ENCODE assay signal across 9 cellular contexts in the genomic region with DNA sequence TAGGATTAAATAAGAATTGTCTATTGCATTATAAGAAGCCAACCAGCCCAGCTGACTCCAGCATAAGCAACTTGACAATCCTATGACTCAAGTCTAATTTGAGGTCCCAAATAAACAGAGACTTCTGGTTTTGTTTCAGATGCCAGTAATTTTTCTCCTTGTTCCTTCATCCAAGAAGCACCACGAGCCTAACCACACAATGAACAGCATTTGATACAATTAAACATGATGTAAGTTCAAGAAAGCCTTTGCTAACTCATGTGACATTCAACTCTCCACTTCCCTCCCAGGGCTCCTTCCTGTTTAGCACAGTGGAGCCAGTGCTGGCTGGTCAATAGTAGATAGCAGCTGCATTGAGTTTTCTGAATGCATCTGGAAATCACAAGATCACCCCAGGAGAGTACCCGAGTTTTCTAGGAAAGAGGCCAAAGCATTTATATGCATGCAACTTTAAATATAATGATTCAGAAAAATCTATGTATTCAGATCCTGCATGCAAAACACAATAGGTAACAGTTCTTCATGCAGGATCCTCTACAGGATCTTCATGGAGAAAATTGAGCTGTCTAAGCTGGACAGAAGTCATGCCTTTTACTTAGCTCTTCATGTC.
DNase-seq lines count a peak whose midpoint lies in the region; ATAC-seq and TF ChIP-seq lines count a peak whose summit lies in the region.
"Had no signal": no experiment of that assay in that cellular context is flagged by ENCODE, and none has a peak within 500 bp of the region (broad histone marks: within the 10 kb centered on the region; RNA-seq: fewer than 3 reads in every experiment).

No MANE protein-coding gene starts in this region.

- H3K9me3 Mint-ChIP-seq in activated B cell treated with CpG ODN at 0.5 μM for 24 hours (no peaks in the 10 kb centered on the region), WTC11 (0 out of 2 replicates have a peak, but pooled peaks cover 3% of the 10 kb centered on the region), natural killer cell (peaks cover 8 to 9% of the 10 kb centered on the region in 2 donors)
- no peaks in the 10 kb centered on the region for H3K9me3 Mint-ChIP-seq in CD8-positive, alpha-beta T cell

- intact Hi-C loops in activated B cell treated with CpG ODN at 0.5 μM for 24 hours (cut with micrococcal nuclease): loop anchor here (1.0 to 2.0 kb wide), 4 partner anchors 8 to 20 kb away; no protein-coding TSS in a partner anchor
- intact Hi-C loops in transverse colon (cut with DNase I; ENCODE audit: low total_unique reads): no loop called here
- intact Hi-C loops in CD8-positive, alpha-beta T cell (cut with DNase I, micrococcal nuclease): no loop called here
- intact Hi-C loops in natural killer cell (cut with micrococcal nuclease): no loop called here

- CTCF ChIA-PET in activated B cell treated with CpG ODN at 0.5 μM for 24 hours (lab: Charles Lee) (no interaction called here), WTC11 (lab: Charles Lee) (interaction anchor here (1.2 kb wide), 1 partner anchor 263 kb away, joined by 4 read pairs; no protein-coding TSS in a partner anchor)
- CTCF ChIA-PET in CD8-positive, alpha-beta T cell (lab: Charles Lee): no interaction called here

- POLR2A ChIA-PET in activated B cell treated with CpG ODN at 0.5 μM for 24 hours (lab: Charles Lee) (interaction anchor here (1.0 to 1.6 kb wide), 3 partner anchors 11 to 97 kb away, joined by 3 read pairs; no protein-coding TSS in a partner anchor), WTC11 (lab: Charles Lee) (no interaction called here)
- POLR2A ChIA-PET in CD8-positive, alpha-beta T cell (lab: Charles Lee): no interaction called here

- ATAC-seq in activated B cell treated with CpG ODN at 0.5 μM for 24 hours (ENCODE audit: low read depth) (peak; percentile 65), WTC11 (no peak), natural killer cell (no peak)
- ATAC-seq in CD8-positive, alpha-beta T cell: no peak

- H3K4me3 ChIP-seq in transverse colon: no peak overlapping the region
- H3K4me3 ChIP-seq in CD8-positive, alpha-beta T cell (ENCODE audit: low read depth, low read length): no peak overlapping the region

- H3K27ac Mint-ChIP-seq in activated B cell treated with CpG ODN at 0.5 μM for 24 hours (peak overlapping the region; percentile 74), WTC11 (no peak overlapping the region; the same call in 1 of the 2 replicates), natural killer cell (no peak overlapping the region)
- H3K27ac Mint-ChIP-seq in CD8-positive, alpha-beta T cell: no peak overlapping the region

- DNase-seq in SIG-M5 treated with dmso at 0.1 percent for 504 hours (lab: John Stamatoyannopoulos, UW; ENCODE audit: unreplicated experiment) (peak; percentile 3), SIG-M5 (lab: John Stamatoyannopoulos, UW) (no peak), activated B cell treated with CpG ODN at 0.5 μM for 24 hours (no peak), iris pigment epithelial cell (ENCODE audit: low read depth) (peak; percentile 97), transverse colon (peak; percentile 19), WTC11 (ENCODE audit: low spot score) (no peak), natural killer cell (no peak)
- no peak for DNase-seq in CD8-positive, alpha-beta T cell

- H3K4me1 Mint-ChIP-seq in activated B cell treated with CpG ODN at 0.5 μM for 24 hours: peaks cover 57% of the 10 kb centered on the region
- peaks cover 40% of the 10 kb centered on the region for H3K4me1 Mint-ChIP-seq in WTC11
- H3K4me1 Mint-ChIP-seq in CD8-positive, alpha-beta T cell (ENCODE audit: low read depth): no peaks in the 10 kb centered on the region
- H3K4me1 Mint-ChIP-seq in natural killer cell: no peaks in the 10 kb centered on the region

- no peaks in the 10 kb centered on the region for H3K9me3 ChIP-seq in transverse colon
- H3K9me3 ChIP-seq in CD8-positive, alpha-beta T cell (ENCODE audit: low read length): no peaks in the 10 kb centered on the region

- H3K4me3 Mint-ChIP-seq in activated B cell treated with CpG ODN at 0.5 μM for 24 hours: no peak overlapping the region
- H3K4me3 Mint-ChIP-seq in WTC11: no peak overlapping the region
- H3K4me3 Mint-ChIP-seq in CD8-positive, alpha-beta T cell: no peak overlapping the region
- H3K4me3 Mint-ChIP-seq in natural killer cell: no peak overlapping the region

- H3K36me3 Mint-ChIP-seq in activated B cell treated with CpG ODN at 0.5 μM for 24 hours (ENCODE audit: low read depth) (peaks cover 29% of the 10 kb centered on the region), WTC11 (no peaks in the 10 kb centered on the region), natural killer cell (no peaks in the 10 kb centered on the region)
- H3K36me3 Mint-ChIP-seq in CD8-positive, alpha-beta T cell: no peaks in the 10 kb centered on the region

- 22 to 40% methylated on average over 1 to 2 of the region's 2 CpGs for WGBS in transverse colon (ENCODE audit: low coverage in 1 of 2), 2 donors

- peaks cover 0 to 13% (median 0%) of the 10 kb centered on the region in 4 donors for H3K4me1 ChIP-seq in transverse colon
- no peaks in the 10 kb centered on the region for H3K4me1 ChIP-seq in CD8-positive, alpha-beta T cell (ENCODE audit: insufficient read depth, low read length)

- in situ Hi-C loops in transverse colon (cut with MboI; ENCODE audit: low pct_ligation_motif_present in 1 of 4, low pct_unique_long_range_greater_than_20kb in 1 of 4, low sequenced_read_pairs in 3 of 4): no loop called here

- no peaks in the 10 kb centered on the region for H3K36me3 ChIP-seq in transverse colon
- H3K36me3 ChIP-seq in CD8-positive, alpha-beta T cell (ENCODE audit: insufficient read depth, low read length): no peaks in the 10 kb centered on the region

- no peaks in the 10 kb centered on the region for H3K27me3 ChIP-seq in transverse colon
- H3K27me3 ChIP-seq in CD8-positive, alpha-beta T cell (ENCODE audit: insufficient read depth, low read length): no peaks in the 10 kb centered on the region

- peak overlapping the region; percentile 20 to 58 (median 34) for H3K27ac ChIP-seq in transverse colon
- no peak overlapping the region for H3K27ac ChIP-seq in CD8-positive, alpha-beta T cell (ENCODE audit: low read depth, low read length)
- H3K27ac ChIP-seq: C4-2B had no signal

- no peaks in the 10 kb centered on the region for H3K27me3 Mint-ChIP-seq in activated B cell treated with CpG ODN at 0.5 μM for 24 hours
- H3K27me3 Mint-ChIP-seq in WTC11 (ENCODE audit: low read depth): no peaks in the 10 kb centered on the region
- H3K27me3 Mint-ChIP-seq in CD8-positive, alpha-beta T cell (ENCODE audit: low read depth): no peaks in the 10 kb centered on the region
- no peaks in the 10 kb centered on the region for H3K27me3 Mint-ChIP-seq in natural killer cell (ENCODE audit: low read depth in 2 of 2)

- TF ChIP-seq POLR2A in transverse colon (IDR thresholded peaks at IDR 0.05): no peak

- no peak for TF ChIP-seq EP300 in transverse colon (IDR thresholded peaks at IDR 0.05; ENCODE audit: low read depth)

- TF ChIP-seq CTCF in activated B cell treated with CpG ODN at 0.5 μM for 24 hours (IDR thresholded peaks at IDR 0.05) (no peak), transverse colon (IDR thresholded peaks at IDR 0.05) (no peak), WTC11 (IDR thresholded peaks at IDR 0.05) (no peak), natural killer cell (IDR thresholded peaks at IDR 0.05) (no peak)
- TF ChIP-seq CTCF in CD8-positive, alpha-beta T cell (IDR thresholded peaks at IDR 0.05): no peak

TF ChIP-seq in WTC11, 78 proteins besides CTCF, POLR2A, EP300 and RAD21:
- no peak for TF ChIP-seq SP1 (CRISPR knock-in tag; conservative IDR thresholded peaks at IDR 0.05)
- no peak for TF ChIP-seq ETV6 (CRISPR knock-in tag; IDR thresholded peaks at IDR 0.05)
- TF ChIP-seq, protein P1, sequence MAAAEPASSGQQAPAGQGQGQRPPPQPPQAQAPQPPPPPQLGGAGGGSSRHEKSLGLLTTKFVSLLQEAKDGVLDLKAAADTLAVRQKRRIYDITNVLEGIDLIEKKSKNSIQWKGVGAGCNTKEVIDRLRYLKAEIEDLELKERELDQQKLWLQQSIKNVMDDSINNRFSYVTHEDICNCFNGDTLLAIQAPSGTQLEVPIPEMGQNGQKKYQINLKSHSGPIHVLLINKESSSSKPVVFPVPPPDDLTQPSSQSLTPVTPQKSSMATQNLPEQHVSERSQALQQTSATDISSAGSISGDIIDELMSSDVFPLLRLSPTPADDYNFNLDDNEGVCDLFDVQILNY (CRISPR knock-in tag; IDR thresholded peaks at IDR 0.05): no peak
- no peak for TF ChIP-seq NFYB (CRISPR knock-in tag; conservative IDR thresholded peaks at IDR 0.05; ENCODE audit: low read depth)
- TF ChIP-seq GTF2I (CRISPR knock-in tag; conservative IDR thresholded peaks at IDR 0.05): no peak
- no peak for TF ChIP-seq ZNF532 (CRISPR knock-in tag; IDR thresholded peaks at IDR 0.05; ENCODE audit: borderline replicate concordance)
- no peak for TF ChIP-seq NFE2L1 (CRISPR knock-in tag; IDR thresholded peaks at IDR 0.05)

Comparison
In these comparisons a context has a peak if more than half of its experiments do, and no peak if none do; other contexts are left out.
1. DNase-seq: peak in SIG-M5 treated with dmso at 0.1 percent for 504 hours (single experiment), iris pigment epithelial cell (single experiment) and transverse colon (single experiment); none in SIG-M5 (single experiment), activated B cell treated with CpG ODN at 0.5 μM for 24 hours (single experiment), WTC11 (single experiment), CD8-positive, alpha-beta T cell (0 of 7) and natural killer cell (single experiment).